In the genomic region with DNA sequence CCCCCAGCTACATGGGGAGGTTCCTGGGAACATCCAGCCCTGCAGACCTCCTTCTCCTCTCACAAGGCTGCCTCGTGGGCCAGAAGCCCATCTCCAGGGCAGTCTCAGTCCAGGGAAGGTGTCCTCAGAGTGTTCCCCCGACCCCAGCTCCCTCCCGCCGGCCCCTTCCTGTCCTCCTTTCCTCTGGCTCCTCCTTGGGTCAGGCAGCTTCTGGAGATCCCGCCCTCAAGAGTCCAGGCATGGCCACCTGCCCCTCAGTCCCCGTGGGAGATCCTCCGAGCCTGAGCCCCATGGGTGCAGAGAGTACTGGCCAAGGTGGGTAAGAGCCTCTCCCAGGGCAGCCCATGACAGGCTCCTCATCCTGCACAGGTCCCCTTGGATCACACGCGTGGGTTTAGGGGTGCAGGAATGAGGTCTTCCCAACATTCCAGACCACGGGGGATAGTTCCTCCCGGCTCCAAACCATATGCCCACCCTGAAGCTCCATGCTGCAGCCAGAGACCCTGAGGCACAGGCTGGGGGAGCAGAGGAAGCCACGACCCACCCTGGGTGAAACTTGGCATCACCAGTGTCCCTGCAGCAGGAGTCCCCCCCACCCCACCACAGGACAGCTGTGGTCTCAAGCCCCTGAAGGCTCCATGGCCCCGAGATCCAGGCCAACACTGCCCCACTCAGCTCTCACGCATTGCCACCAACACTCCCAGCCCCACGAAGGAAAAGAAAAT, we compare ENCODE assay signal across 20 cellular contexts.
DNase-seq lines count a peak whose midpoint lies in the region; ATAC-seq, FAIRE-seq and TF ChIP-seq lines count a peak whose summit lies in the region.
"Had no signal": no experiment of that assay in that cellular context is flagged by ENCODE, and none has a peak within 500 bp of the region (broad histone marks: within the 10 kb centered on the region; RNA-seq: fewer than 3 reads in every experiment).

No MANE protein-coding gene starts in this region.

- H3K9ac ChIP-seq in BLaER1 (peak overlapping the region; percentile 68; the same call in 1 of the 2 replicates), DND-41 (ENCODE audit: low read depth, low read length) (peak overlapping the region; percentile 53; the same call in 1 of the 2 replicates)

- H3K9me3 Mint-ChIP-seq in glutamatergic neuron (ENCODE audit: unreplicated experiment) = peaks cover 6% of the 10 kb centered on the region
- H3K9me3 Mint-ChIP-seq: CD8-positive, alpha-beta T cell had no signal

- H3K27ac Mint-ChIP-seq in glutamatergic neuron (ENCODE audit: unreplicated experiment) = peak overlapping the region; percentile 82
- H3K27ac Mint-ChIP-seq: CD8-positive, alpha-beta T cell had no signal

- H3K4me3 ChIP-seq in BLaER1 = no peak overlapping the region
- H3K4me3 ChIP-seq in DND-41 (ENCODE audit: low read depth in 1 of 2, low read length in 2 of 2) = no peak overlapping the region
- H3K4me3 ChIP-seq in small intestine (ENCODE audit: low read depth in 1 of 2, low read length in 2 of 2) = no peak overlapping the region

- DNase-seq in DND-41 (no peak), glutamatergic neuron (no peak), posterior vena cava (ENCODE audit: low spot score) (peak; percentile 58), small intestine (no peak), NCI-H526 (lab: John Stamatoyannopoulos, UW) (no peak)
- DNase-seq: C1 segment of cervical spinal cord; CD8-positive, alpha-beta T cell; GOT3; Kasumi-1; NCI-H1694 treated with DMSO at 0.1 percent for 48 hours; NCI-H2081 treated with DMSO at 0.1 percent for 48 hours; NCI-H2171 treated with DMSO at 0.1 percent for 48 hours; NCI-H446; NCI-H526 treated with DMSO at 0.1 percent for 48 hours; OCI-M1 had no signal

- H3K9me3 ChIP-seq in BLaER1 (peaks cover under 1% of the 10 kb centered on the region; the same call in 1 of the 2 replicates), DND-41 (ENCODE audit: insufficient read depth, low read length, severe bottlenecking) (no peaks in the 10 kb centered on the region), small intestine (ENCODE audit: control insufficient read depth, low read depth) (no peaks in the 10 kb centered on the region)

- H3K4me2 ChIP-seq in BLaER1 (peak overlapping the region; percentile 84), DND-41 (ENCODE audit: insufficient read depth, low read length) (peak overlapping the region; percentile 66; the same call in 1 of the 2 replicates)

- peak overlapping the region; percentile 80 for H3K27ac ChIP-seq in BLaER1
- H3K27ac ChIP-seq in DND-41 (ENCODE audit: low read length) = peak overlapping the region; percentile 76
- H3K27ac ChIP-seq in small intestine (ENCODE audit: low read depth in 1 of 2, low read length in 1 of 2) = no peak overlapping the region

- no peaks in the 10 kb centered on the region for H3K27me3 Mint-ChIP-seq in glutamatergic neuron (ENCODE audit: unreplicated experiment)

- intact Hi-C loops in posterior vena cava (cut with DNase I) = no loop called here

- H3K36me3 Mint-ChIP-seq in glutamatergic neuron (ENCODE audit: unreplicated experiment) = no peaks in the 10 kb centered on the region
- H3K36me3 Mint-ChIP-seq: CD8-positive, alpha-beta T cell had no signal

- no peaks in the 10 kb centered on the region for H3K36me3 ChIP-seq in BLaER1
- H3K36me3 ChIP-seq in DND-41 (ENCODE audit: insufficient read depth, low read length) = no peaks in the 10 kb centered on the region
- H3K36me3 ChIP-seq in small intestine (ENCODE audit: control insufficient read depth in 2 of 2, insufficient read depth in 2 of 2, low read length in 2 of 2) = no peaks in the 10 kb centered on the region

- peak overlapping the region; percentile 81; the same call in 1 of the 2 replicates for H2AFZ ChIP-seq in DND-41 (ENCODE audit: low read depth, low read length)

- ATAC-seq in DND-41 (ENCODE audit: insufficient read depth, low read depth) (no peak), HG02973 (IDR thresholded peaks at IDR 0.05; ENCODE audit: unreplicated experiment) (no peak)
- ATAC-seq: CD8-positive, alpha-beta T cell; Right ventricle myocardium inferior had no signal

- H3K79me2 ChIP-seq in DND-41 (ENCODE audit: insufficient read depth, low read length) = no peaks in the 10 kb centered on the region

- H3K4me3 Mint-ChIP-seq in glutamatergic neuron (ENCODE audit: unreplicated experiment) = peak overlapping the region; percentile 25

- H3K4me1 ChIP-seq in BLaER1 (peaks cover 52% of the 10 kb centered on the region), DND-41 (ENCODE audit: insufficient read depth, low read length) (peaks cover 26% of the 10 kb centered on the region), small intestine (ENCODE audit: control insufficient read depth in 2 of 2, insufficient read depth in 1 of 2, low read depth in 1 of 2, low read length in 1 of 2) (no peaks in the 10 kb centered on the region)

- H4K20me1 ChIP-seq in BLaER1 = no peaks in the 10 kb centered on the region
- H4K20me1 ChIP-seq in DND-41 (ENCODE audit: insufficient read depth, low read length) = no peaks in the 10 kb centered on the region

- FAIRE-seq in small intestine (lab: Jason Lieb, UNC) = no peak
- FAIRE-seq: GM12891, RCC 7860 had no signal

- TF ChIP-seq CTCF in DND-41 (IDR thresholded peaks at IDR 0.05; ENCODE audit: borderline replicate concordance, extremely low read depth, low read length, poor library complexity, severe bottlenecking) (no peak), glutamatergic neuron (IDR thresholded peaks at IDR 0.05; ENCODE audit: partially characterized antibody, unreplicated experiment) (no peak)

- no peaks in the 10 kb centered on the region for H3K27me3 ChIP-seq in BLaER1
- no peaks in the 10 kb centered on the region for H3K27me3 ChIP-seq in DND-41 (ENCODE audit: insufficient read depth, low read length, poor library complexity)
- H3K27me3 ChIP-seq in small intestine (ENCODE audit: control insufficient read depth in 2 of 2, insufficient read depth in 2 of 2, low read length in 2 of 2) = no peaks in the 10 kb centered on the region

- H3K4me1 Mint-ChIP-seq in glutamatergic neuron (ENCODE audit: low read depth, unreplicated experiment) = peaks cover 26% of the 10 kb centered on the region

- 84 to 89% (median 86%) methylated on average over 15 of the region's 15 CpGs for WGBS in small intestine, 3 donors

Comparison
In these comparisons a context has a peak if more than half of its experiments do, and no peak if none do; other contexts are left out.
1. H3K27ac ChIP-seq: peak in BLaER1 (single experiment) and DND-41 (single experiment); none in small intestine (0 of 2).